11 cellular contexts compared by ENCODE assay signal in genomic region chr16:24734382-24734781, GRCh38. TPM values are rescaled to one million over a fixed set of nuclear protein-coding genes. Genes with fewer than 3 reads are reported as not detected.
A peak's percentile ranks its signal among the peaks of the same experiment; 100 is the strongest.
DNase-seq lines count a peak whose midpoint lies in the region; ATAC-seq and TF ChIP-seq lines count a peak whose summit lies in the region.
"Had no signal": no experiment of that assay in that cellular context is flagged by ENCODE, and none has a peak within 500 bp of the region (broad histone marks: within the 10 kb centered on the region; RNA-seq: fewer than 3 reads in every experiment).

No MANE protein-coding gene starts in this region.

- H3K4me2 ChIP-seq in Loucy (ENCODE audit: low read depth, low read length, poor library complexity, severe bottlenecking) (peak overlapping the region; percentile 82), PC-3 (ENCODE audit: low read length) (no peak overlapping the region)

- BruUV-seq in PC-3 (replicated peaks; lab: Mats Ljungman, UMichigan), result no TSS peak

- POLR2A ChIA-PET in PC-3 (lab: Charles Lee; ENCODE audit: unreplicated experiment), result no interaction called here

- H3K4me1 Mint-ChIP-seq in activated T-cell treated with anti-CD3 and anti-CD28 coated beads, Interleukin-2, amount 50 U/mL, for 72 hours (ENCODE audit: low read depth), result peaks cover 80% of the 10 kb centered on the region
- H3K4me1 Mint-ChIP-seq in type B pancreatic cell (ENCODE audit: unreplicated experiment), result peaks cover 43% of the 10 kb centered on the region

- intact Hi-C loops in PC-3 (cut with micrococcal nuclease), result loop anchor here (10.0 kb wide), 1 partner anchor 150 kb away; no protein-coding TSS in a partner anchor

- H3K27me3 Mint-ChIP-seq in activated T-cell treated with anti-CD3 and anti-CD28 coated beads, Interleukin-2, amount 50 U/mL, for 72 hours (ENCODE audit: low read depth), result no peaks in the 10 kb centered on the region
- H3K27me3 Mint-ChIP-seq in type B pancreatic cell, result no peaks in the 10 kb centered on the region

- H3K27me3 ChIP-seq in Loucy (ENCODE audit: insufficient read depth, low read length, poor library complexity, severe bottlenecking), result no peaks in the 10 kb centered on the region
- H3K27me3 ChIP-seq in PC-3 (ENCODE audit: low read length), result no peaks in the 10 kb centered on the region
- H3K27me3 ChIP-seq: breast epithelium had no signal

- TF ChIP-seq CTCF in Loucy (conservative IDR thresholded peaks at IDR 0.05; ENCODE audit: low read length) (no peak), type B pancreatic cell (conservative IDR thresholded peaks at IDR 0.05) (no peak), PC-3 (conservative IDR thresholded peaks at IDR 0.05; ENCODE audit: low read depth, low read length) (no peak)

- H3K9ac ChIP-seq in Loucy (ENCODE audit: low read depth, low read length, poor library complexity, severe bottlenecking) (no peak overlapping the region), PC-3 (ENCODE audit: low read length) (no peak overlapping the region)

- no peaks in the 10 kb centered on the region for H3K9me3 ChIP-seq in Loucy (ENCODE audit: insufficient read depth, low read depth, low read length)
- H3K9me3 ChIP-seq in PC-3 (ENCODE audit: low read length), result no peaks in the 10 kb centered on the region
- H3K9me3 ChIP-seq: breast epithelium had no signal

- peaks cover 4% of the 10 kb centered on the region for H3K36me3 ChIP-seq in Loucy (ENCODE audit: insufficient read depth, low read length)
- peaks cover 19% of the 10 kb centered on the region; the same call in 1 of the 2 replicates for H3K36me3 ChIP-seq in PC-3 (ENCODE audit: low read depth, low read length)
- H3K36me3 ChIP-seq: breast epithelium had no signal

- peak overlapping the region; percentile 39 for H3K27ac Mint-ChIP-seq in activated T-cell treated with anti-CD3 and anti-CD28 coated beads, Interleukin-2, amount 50 U/mL, for 72 hours
- H3K27ac Mint-ChIP-seq in type B pancreatic cell, result peak overlapping the region; percentile 25

- no peak overlapping the region for H3K4me3 ChIP-seq in Loucy (ENCODE audit: low read length, poor library complexity, severe bottlenecking)
- H3K4me3 ChIP-seq in PC-3 (ENCODE audit: low read length), result no peak overlapping the region
- H3K4me3 ChIP-seq: breast epithelium had no signal

- CTCF ChIA-PET in PC-3 (lab: Charles Lee), result no interaction called here

- no peak for DNase-seq in activated T-cell treated with anti-CD3 and anti-CD28 coated beads, Interleukin-2, amount 50 U/mL, for 72 hours
- DNase-seq in activated T-cell treated with anti-CD3 and anti-CD28 coated beads, Interleukin-2, amount 50 U/mL, for 1 hour, result no peak
- DNase-seq in fibroblast of peridontal ligament (ENCODE audit: extremely low read depth) (peak; percentile 92), type B pancreatic cell (ENCODE audit: extremely low spot score, unreplicated experiment) (no peak), PC-3 (no peak)
- DNase-seq: activated CD8-positive, alpha-beta memory T cell treated with anti-CD3 and anti-CD28 coated beads for 24 hours; NCI-H446 had no signal

- H4K20me1 ChIP-seq in Loucy (ENCODE audit: insufficient read depth, low read length, poor library complexity, severe bottlenecking) (peaks cover 89% of the 10 kb centered on the region), PC-3 (ENCODE audit: low read length) (peaks cover 36% of the 10 kb centered on the region)

- H3K36me3 Mint-ChIP-seq in activated T-cell treated with anti-CD3 and anti-CD28 coated beads, Interleukin-2, amount 50 U/mL, for 72 hours (ENCODE audit: insufficient read depth in 2 of 2), result peaks cover 12 to 27% of the 10 kb centered on the region in 2 donors
- peaks cover 27% of the 10 kb centered on the region for H3K36me3 Mint-ChIP-seq in type B pancreatic cell

- no peaks in the 10 kb centered on the region for H3F3A ChIP-seq in Loucy (ENCODE audit: low read depth)
- H3F3A ChIP-seq in PC-3 (ENCODE audit: low read length, unreplicated experiment), result no peaks in the 10 kb centered on the region

- H3K4me1 ChIP-seq in Loucy (ENCODE audit: insufficient read depth, low read length, poor library complexity, severe bottlenecking), result peaks cover 62% of the 10 kb centered on the region
- H3K4me1 ChIP-seq in PC-3 (ENCODE audit: insufficient read depth, low read length), result peaks cover 31% of the 10 kb centered on the region

- ATAC-seq in activated T-cell treated with anti-CD3 and anti-CD28 coated beads, Interleukin-2, amount 50 U/mL, for 72 hours (replicated peaks in 1 of 2), result no peak
- ATAC-seq in PC-3 (no peak), HG03135 (IDR thresholded peaks at IDR 0.05; ENCODE audit: unreplicated experiment) (no peak), HG02588 (IDR thresholded peaks at IDR 0.05; ENCODE audit: unreplicated experiment) (no peak)

- peak overlapping the region in 1 of 2 donors; percentile 12 for H3K4me3 Mint-ChIP-seq in activated T-cell treated with anti-CD3 and anti-CD28 coated beads, Interleukin-2, amount 50 U/mL, for 72 hours
- H3K4me3 Mint-ChIP-seq in type B pancreatic cell, result peak overlapping the region; percentile 8

- H3K27ac ChIP-seq in PC-3 (ENCODE audit: low read length), result no peak overlapping the region

- H2AFZ ChIP-seq in Loucy (ENCODE audit: low read length), result no peak overlapping the region
- no peak overlapping the region for H2AFZ ChIP-seq in PC-3 (ENCODE audit: low read length)

- H3K79me2 ChIP-seq in Loucy (ENCODE audit: insufficient read depth, low read length) (peaks cover 95% of the 10 kb centered on the region), PC-3 (ENCODE audit: low read length) (peaks cover 95% of the 10 kb centered on the region)

- H3K9me3 Mint-ChIP-seq in activated T-cell treated with anti-CD3 and anti-CD28 coated beads, Interleukin-2, amount 50 U/mL, for 72 hours, result no peaks in the 10 kb centered on the region
- no peaks in the 10 kb centered on the region for H3K9me3 Mint-ChIP-seq in type B pancreatic cell

- no peaks in the 10 kb centered on the region for H3K9me2 ChIP-seq in Loucy (replicated peaks; ENCODE audit: low read depth, low read length)
- no peaks in the 10 kb centered on the region for H3K9me2 ChIP-seq in PC-3 (replicated peaks; ENCODE audit: low read length)

RNA-seq across cellular contexts. Expression of gene TNRC6A, which starts 4.9 kb away (rescaled TPM):
- total RNA-seq in activated T-cell treated with anti-CD3 and anti-CD28 coated beads, Interleukin-2, amount 50 U/mL, for 72 hours, result 10 to 100 TPM; 37.4 to 39.7 TPM
- 40.0 and 65.9 TPM in 2 replicates for total RNA-seq in type B pancreatic cell (ENCODE audit: low replicate concordance)
- total RNA-seq in PC-3 (2014; rRNA removed), result 16.2 and 20.3 TPM in 2 replicates
